Comparison of ENCODE assay signal across 8 cellular contexts in genomic region chr1:30911061-30911954, GRCh38. TPM values are rescaled to one million over a fixed set of nuclear protein-coding genes. Genes with fewer than 3 reads are reported as not detected.
A peak's percentile ranks its signal among the peaks of the same experiment; 100 is the strongest.
DNase-seq lines count a peak whose midpoint lies in the region; ATAC-seq and TF ChIP-seq lines count a peak whose summit lies in the region.

No MANE protein-coding gene starts in this region.

- no peaks in the 10 kb centered on the region for H3K27me3 ChIP-seq in tibial nerve

- TF ChIP-seq CTCF in OCI-LY7 (conservative IDR thresholded peaks at IDR 0.05; ENCODE audit: low read length) (peak; percentile 94), fibroblast of villous mesenchyme (IDR thresholded peaks at IDR 0.05; ENCODE audit: insufficient read depth, low read depth, low read length) (peak; percentile 85), neural crest cell (conservative IDR thresholded peaks at IDR 0.05) (peak; percentile 86), tibial nerve (IDR thresholded peaks at IDR 0.05) (peak; percentile 67 to 96 (median 85))

- H3K4me1 ChIP-seq in OCI-LY7 (ENCODE audit: insufficient read depth, low read length, poor library complexity, severe bottlenecking), result peaks cover 5% of the 10 kb centered on the region
- peaks cover 0 to 41% (median 16%) of the 10 kb centered on the region in 4 donors for H3K4me1 ChIP-seq in tibial nerve

- H3K9me3 ChIP-seq in OCI-LY7 (ENCODE audit: low read length) (no peaks in the 10 kb centered on the region), tibial nerve (no peaks in the 10 kb centered on the region)

- no peaks in the 10 kb centered on the region for H3K9me3 Mint-ChIP-seq in activated T-helper 17 cell treated with anti-CD3 and anti-CD28 coated beads, Interleukin-2, amount 50 U/mL, for 72 hours
- no peaks in the 10 kb centered on the region for H3K9me3 Mint-ChIP-seq in neural crest cell

- POLR2A ChIA-PET in OCI-LY7 (lab: Charles Lee), result no interaction called here

- H3K27ac ChIP-seq in OCI-LY7 (ENCODE audit: low read depth, low read length, poor library complexity, severe bottlenecking), result no peak overlapping the region
- peak overlapping the region in 1 of 4 donors; percentile 88 for H3K27ac ChIP-seq in tibial nerve

- intact Hi-C loops in OCI-LY7 (cut with micrococcal nuclease; ENCODE audit: unreplicated experiment), result loop anchor here (1.0 kb wide), 3 partner anchors 110 to 192 kb away; no protein-coding TSS in a partner anchor

- DNase-seq in DMS153 treated with DMSO at 0.1 percent for 48 hours (lab: John Stamatoyannopoulos, UW; ENCODE audit: unreplicated experiment) (peak; percentile 97), KBM-7 (peak; percentile 76), OCI-LY7 (ENCODE audit: low spot score) (peak; percentile 74), fibroblast of villous mesenchyme (ENCODE audit: low read depth) (peak; percentile 89), neural crest cell (ENCODE audit: low read depth, low spot score) (peak; percentile 88), tibial nerve (ENCODE audit: low spot score in 2 of 2) (peak; percentile 88 to 95)

- ATAC-seq in activated T-helper 17 cell treated with anti-CD3 and anti-CD28 coated beads, Interleukin-2, amount 50 U/mL, for 72 hours (replicated peaks), result peak; percentile 70
- ATAC-seq in HG02884 (IDR thresholded peaks at IDR 0.05; ENCODE audit: unreplicated experiment), result no peak

- WGBS in tibial nerve, 2 donors, result 45 to 63% methylated on average over 6 to 7 of the region's 9 CpGs

- H3K4me2 ChIP-seq in OCI-LY7 (ENCODE audit: low read length), result no peak overlapping the region

- H3K4me3 Mint-ChIP-seq in activated T-helper 17 cell treated with anti-CD3 and anti-CD28 coated beads, Interleukin-2, amount 50 U/mL, for 72 hours, result no peak overlapping the region
- H3K4me3 Mint-ChIP-seq in neural crest cell, result peak overlapping the region; percentile 82

- no peak for TF ChIP-seq EP300 in tibial nerve (IDR thresholded peaks at IDR 0.05)

- TF ChIP-seq POLR2A in tibial nerve (IDR thresholded peaks at IDR 0.05), result no peak

- no peaks in the 10 kb centered on the region for H3K36me3 ChIP-seq in OCI-LY7 (ENCODE audit: insufficient read depth, low read length)
- no peaks in the 10 kb centered on the region for H3K36me3 ChIP-seq in tibial nerve

- H3K4me3 ChIP-seq in OCI-LY7 (ENCODE audit: low read depth, low read length, poor library complexity, severe bottlenecking) (no peak overlapping the region), fibroblast of villous mesenchyme (ENCODE audit: low read depth, low read length) (no peak overlapping the region), tibial nerve (no peak overlapping the region)

- BruUV-seq in OCI-LY7 (replicated peaks; lab: Mats Ljungman, UMichigan), result no TSS peak

- H3K79me2 ChIP-seq in OCI-LY7 (ENCODE audit: insufficient read depth, low read depth, low read length), result no peaks in the 10 kb centered on the region

- peaks cover 6% of the 10 kb centered on the region for H3K36me3 Mint-ChIP-seq in activated T-helper 17 cell treated with anti-CD3 and anti-CD28 coated beads, Interleukin-2, amount 50 U/mL, for 72 hours (ENCODE audit: low read depth)
- H3K36me3 Mint-ChIP-seq in neural crest cell (ENCODE audit: low read depth), result no peaks in the 10 kb centered on the region

- peaks cover 13% of the 10 kb centered on the region for H3K4me1 Mint-ChIP-seq in activated T-helper 17 cell treated with anti-CD3 and anti-CD28 coated beads, Interleukin-2, amount 50 U/mL, for 72 hours
- peaks cover 44% of the 10 kb centered on the region for H3K4me1 Mint-ChIP-seq in neural crest cell

- H4K20me1 ChIP-seq in OCI-LY7 (ENCODE audit: insufficient read depth, low read length), result no peaks in the 10 kb centered on the region

- H3K9me2 ChIP-seq in OCI-LY7 (ENCODE audit: insufficient read depth, low read length), result no peaks in the 10 kb centered on the region

- peaks cover 18% of the 10 kb centered on the region for H3K27me3 Mint-ChIP-seq in activated T-helper 17 cell treated with anti-CD3 and anti-CD28 coated beads, Interleukin-2, amount 50 U/mL, for 72 hours
- H3K27me3 Mint-ChIP-seq in neural crest cell (ENCODE audit: low read depth), result no peaks in the 10 kb centered on the region

- H3K27ac Mint-ChIP-seq in activated T-helper 17 cell treated with anti-CD3 and anti-CD28 coated beads, Interleukin-2, amount 50 U/mL, for 72 hours, result no peak overlapping the region
- H3K27ac Mint-ChIP-seq in neural crest cell (ENCODE audit: unreplicated experiment), result peak overlapping the region; percentile 32

- no peak overlapping the region for H2AFZ ChIP-seq in OCI-LY7 (ENCODE audit: low read length)

- in situ Hi-C loops in KBM-7 (cut with MboI; ENCODE audit: low pct_unique_long_range_greater_than_20kb, low sequenced_read_pairs), result loop anchor here (5.0 to 10.0 kb wide), 2 partner anchors 109 to 187 kb away; partner anchors contain the start of gene MATN1

- CTCF ChIA-PET in OCI-LY7 (lab: Charles Lee; ENCODE audit: unreplicated experiment), result interaction anchor here (3.7 kb wide), 1 partner anchor 109 kb away, joined by 18 read pairs; no protein-coding TSS in a partner anchor

RNA-seq across cellular contexts. Expression of gene SDC3, which starts 2.8 kb away (rescaled TPM):
- total RNA-seq in OCI-LY7 (2014; rRNA removed; shearing (Covaris generic)), result not detected in 2 replicates
- total RNA-seq in OCI-LY7 (2022), result 0.50 TPM in 1 of 2 replicates, not detected in the other
- under 1 TPM in 1 of 2 donors, not detected in 1; 0.11 TPM for total RNA-seq in activated T-helper 17 cell treated with anti-CD3 and anti-CD28 coated beads, Interleukin-2, amount 50 U/mL, for 72 hours
- total RNA-seq in fibroblast of villous mesenchyme, result 16.8 and 32.5 TPM in 2 replicates
- total RNA-seq in neural crest cell, result 116 and 129 TPM in 2 replicates
- 10 to 100 TPM; 47.1 to 78.9 (median 64.2) TPM for total RNA-seq in tibial nerve

Comparison
In these comparisons a context has a peak if more than half of its experiments do, and no peak if none do; other contexts are left out.
1. RNA of gene SDC3, which starts 2.8 kb away (total RNA-seq): 116 to 129 TPM in neural crest cell, 47.1 to 78.9 TPM in tibial nerve and 16.8 to 32.5 TPM in fibroblast of villous mesenchyme; 0.50 TPM in OCI-LY7 and 0.11 TPM in activated T-helper 17 cell treated with anti-CD3 and anti-CD28 coated beads, Interleukin-2, amount 50 U/mL, for 72 hours; every median in the first group is over 10 times any median in the second.
2. Peak in every context shown above with its lines, with median percentiles within 50 percentile points of each other: DNase-seq and CTCF ChIP-seq.